8 cellular contexts compared by ENCODE assay signal in genomic region chr12:96219700-96220206, GRCh38. TPM values are rescaled to one million over a fixed set of nuclear protein-coding genes. Genes with fewer than 3 reads are reported as not detected.
DNase-seq lines count a peak whose midpoint lies in the region; ATAC-seq and TF ChIP-seq lines count a peak whose summit lies in the region.

No MANE protein-coding gene starts in this region.

- intact Hi-C loops in right cardiac atrium (cut with DNase I): loop anchor here (5.0 to 10.0 kb wide), 5 partner anchors 157 to 295 kb away; partner anchors contain the start of gene CDK17 (in 1 of the 4)
- intact Hi-C loops in Right ventricle myocardium superior (cut with DNase I): loop anchor here (5.0 to 10.0 kb wide), 2 partner anchors 157 to 295 kb away; no protein-coding TSS in a partner anchor
- intact Hi-C loops in aorta (cut with DNase I): loop anchor here (5.0 to 10.0 kb wide), 2 partner anchors 183 to 295 kb away; partner anchors contain the start of gene CDK17 (in 1 of the 2)

- no peaks in the 10 kb centered on the region for H3K79me2 ChIP-seq in Karpas-422 (ENCODE audit: low read length)

- no peaks in the 10 kb centered on the region for H3K27me3 ChIP-seq in right cardiac atrium (ENCODE audit: control insufficient read depth, insufficient read depth)
- no peaks in the 10 kb centered on the region for H3K27me3 ChIP-seq in aorta (ENCODE audit: control insufficient read depth in 1 of 2, insufficient read depth in 2 of 2, low read length in 1 of 2)
- no peaks in the 10 kb centered on the region for H3K27me3 ChIP-seq in Karpas-422 (ENCODE audit: low read length)

- no peaks in the 10 kb centered on the region for H3K36me3 ChIP-seq in aorta (ENCODE audit: control insufficient read depth in 1 of 2, insufficient read depth in 2 of 2, low read length in 1 of 2)
- no peaks in the 10 kb centered on the region for H3K36me3 ChIP-seq in Karpas-422 (ENCODE audit: insufficient read depth, low read length)

- 68% methylated on average over 15 of the region's 15 CpGs for WGBS in right cardiac atrium
- 68 to 74% methylated on average over 15 of the region's 15 CpGs for WGBS in aorta, 2 donors

- TF ChIP-seq CTCF in fibroblast of the aortic adventitia (IDR thresholded peaks at IDR 0.05; ENCODE audit: insufficient read depth, low read length): no peak

- ATAC-seq in right cardiac atrium (peak in 1 of 2 donors; percentile 65), Right ventricle myocardium superior (ENCODE audit: poor library complexity) (no peak), aorta (ENCODE audit: low FRiP score) (no peak), HG03354 (IDR thresholded peaks at IDR 0.05; ENCODE audit: poor library complexity, severe bottlenecking, unreplicated experiment) (no peak)

- H2AFZ ChIP-seq in Karpas-422 (ENCODE audit: low read length): no peak overlapping the region

- no peaks in the 10 kb centered on the region for H3K9me3 ChIP-seq in right cardiac atrium (ENCODE audit: control insufficient read depth, low read length)
- no peaks in the 10 kb centered on the region for H3K9me3 ChIP-seq in aorta (ENCODE audit: control insufficient read depth, low read length)
- H3K9me3 ChIP-seq in Karpas-422 (ENCODE audit: low read length): no peaks in the 10 kb centered on the region

- H3K4me1 ChIP-seq in right cardiac atrium (ENCODE audit: control insufficient read depth, insufficient read depth, low read length): peaks cover 2% of the 10 kb centered on the region
- no peaks in the 10 kb centered on the region for H3K4me1 ChIP-seq in aorta (ENCODE audit: control insufficient read depth in 1 of 2, insufficient read depth in 2 of 2, low read length in 2 of 2)
- H3K4me1 ChIP-seq in Karpas-422 (ENCODE audit: low read length): peaks cover 10% of the 10 kb centered on the region

- DNase-seq in right cardiac atrium (no peak), Right ventricle myocardium superior (no peak), RPMI7951 (ENCODE audit: low read depth) (peak; percentile 96), fibroblast of the aortic adventitia (ENCODE audit: low read depth) (peak; percentile 94), aorta (peak; percentile 59 to 75), Karpas-422 (no peak), GM19238 (ENCODE audit: insufficient read length, low spot score) (no peak)

- H3K9ac ChIP-seq in Karpas-422 (ENCODE audit: low read length): no peak overlapping the region

- peaks cover 1% of the 10 kb centered on the region; the same call in 1 of the 2 replicates for H4K20me1 ChIP-seq in Karpas-422 (ENCODE audit: insufficient read depth, low read depth, low read length)

- H3K27ac ChIP-seq in right cardiac atrium (ENCODE audit: low read length) (peak overlapping the region; percentile 9), aorta (ENCODE audit: low read depth in 1 of 2, low read length in 2 of 2) (no peak overlapping the region), Karpas-422 (ENCODE audit: low read length) (no peak overlapping the region)

- H3K4me3 ChIP-seq in right cardiac atrium (ENCODE audit: low read length): no peak overlapping the region
- peak overlapping the region; percentile 5 for H3K4me3 ChIP-seq in fibroblast of the aortic adventitia (ENCODE audit: low read depth, low read length)
- no peak overlapping the region for H3K4me3 ChIP-seq in aorta (ENCODE audit: low read length in 2 of 2)
- H3K4me3 ChIP-seq in Karpas-422 (ENCODE audit: low read length): no peak overlapping the region

- H3K9me2 ChIP-seq in Karpas-422 (replicated peaks; ENCODE audit: insufficient read depth, low read length): no peaks in the 10 kb centered on the region

- no peak overlapping the region for H3K4me2 ChIP-seq in Karpas-422 (ENCODE audit: low read depth, low read length, poor library complexity, severe bottlenecking)

RNA-seq across cellular contexts. Expression of gene ELK3, which starts 25.6 kb away (rescaled TPM):
- total RNA-seq in right cardiac atrium: 10 to 100 TPM; 18.1 to 34.0 (median 23.7) TPM
- polyA plus RNA-seq in right cardiac atrium: 11.5 TPM
- total RNA-seq in Right ventricle myocardium superior: 18.9 TPM
- 29.5 and 37.6 TPM in 2 replicates for total RNA-seq in RPMI7951 (2014; rRNA removed; shearing (Covaris generic))
- total RNA-seq in fibroblast of the aortic adventitia (ENCODE audit: low replicate concordance): 18.6 and 75.0 TPM in 2 replicates
- 10 to 100 TPM; 57.8 to 73.8 TPM for total RNA-seq in aorta
- polyA plus RNA-seq in aorta: 10 to 100 TPM; 13.6 to 14.2 TPM
- 1.2 and 1.8 TPM in 2 replicates for total RNA-seq in Karpas-422 (2014; rRNA removed; shearing (Covaris generic); ENCODE audit: low replicate concordance)

Comparison
In these comparisons a context has a peak if more than half of its experiments do, and no peak if none do; other contexts are left out.
1. DNase-seq: peak in RPMI7951 (single experiment), fibroblast of the aortic adventitia (single experiment) and aorta (2 of 2); none in right cardiac atrium (0 of 3), Right ventricle myocardium superior (single experiment), Karpas-422 (single experiment) and GM19238 (single experiment).